In genomic region chr14:23546450-23547035, GRCh38 we compare ENCODE assay signal across 1 cellular context.
TF ChIP-seq lines count a peak whose summit lies in the region.

No MANE protein-coding gene starts in this region.

TF ChIP-seq in HepG2, 621 proteins besides CTCF, POLR2A, EP300 and RAD21:
- TF ChIP-seq ZNF549 (CRISPR knock-in tag; IDR thresholded peaks at IDR 0.05) (no peak), TMF1 (CRISPR knock-in tag; IDR thresholded peaks at IDR 0.05; ENCODE audit: low read depth) (0 out of 2 replicates have a peak, but pooled peaks have one; percentile 59), NRL (CRISPR knock-in tag; IDR thresholded peaks at IDR 0.05; ENCODE audit: borderline replicate concordance) (0 out of 2 replicates have a peak, but pooled peaks have one; percentile 40), DZIP1 (CRISPR knock-in tag; IDR thresholded peaks at IDR 0.05) (0 out of 2 replicates have a peak, but pooled peaks have one; percentile 79), ZBTB7A (CRISPR knock-in tag; IDR thresholded peaks at IDR 0.05) (peak; percentile 34; the same call in 1 of the 2 replicates), ONECUT2 (CRISPR knock-in tag; IDR thresholded peaks at IDR 0.05) (no peak), THAP11 (CRISPR knock-in tag; IDR thresholded peaks at IDR 0.05) (0 out of 2 replicates have a peak, but pooled peaks have one; percentile 19), ZBTB33 (CRISPR knock-in tag; IDR thresholded peaks at IDR 0.05) (0 out of 2 replicates have a peak, but pooled peaks have one; percentile 31), ZNF781 (CRISPR knock-in tag; IDR thresholded peaks at IDR 0.05; ENCODE audit: borderline replicate concordance, not compliant biosample characterization) (peak; percentile 11), SNAPC5 (CRISPR knock-in tag; IDR thresholded peaks at IDR 0.05; ENCODE audit: borderline replicate concordance) (peak; percentile 60; the same call in 1 of the 2 replicates), ZSCAN29 (CRISPR knock-in tag; conservative IDR thresholded peaks at IDR 0.05) (no peak), SIN3B (IDR thresholded peaks at IDR 0.05; ENCODE audit: low read length) (no peak), NR2F1 (CRISPR knock-in tag; IDR thresholded peaks at IDR 0.05) (0 out of 4 replicates have a peak, but pooled peaks of 1 of the 2 experiments have one; percentile 31), NR2C2 (CRISPR knock-in tag; IDR thresholded peaks at IDR 0.05; ENCODE audit: borderline replicate concordance) (0 out of 2 replicates have a peak, but pooled peaks have one; percentile 16), ZNF230 (CRISPR knock-in tag; IDR thresholded peaks at IDR 0.05) (0 out of 2 replicates have a peak, but pooled peaks have one; percentile 34), HMGXB4 (CRISPR knock-in tag; IDR thresholded peaks at IDR 0.05; ENCODE audit: borderline replicate concordance in 1 of 2, low read depth in 1 of 2) (0 out of 4 replicates have a peak, but pooled peaks of 1 of the 2 experiments have one; percentile 26), GZF1 (CRISPR knock-in tag; IDR thresholded peaks at IDR 0.05) (0 out of 2 replicates have a peak, but pooled peaks have one; percentile 17), ZNF687 (CRISPR knock-in tag; IDR thresholded peaks at IDR 0.05) (0 out of 2 replicates have a peak, but pooled peaks have one; percentile 19), CSRNP1 (CRISPR knock-in tag; IDR thresholded peaks at IDR 0.05) (0 out of 2 replicates have a peak, but pooled peaks have one; percentile 45), RFXAP (CRISPR knock-in tag; IDR thresholded peaks at IDR 0.05; ENCODE audit: borderline replicate concordance) (0 out of 2 replicates have a peak, but pooled peaks have one; percentile 56), ZNF773 (CRISPR knock-in tag; IDR thresholded peaks at IDR 0.05; ENCODE audit: borderline replicate concordance) (0 out of 2 replicates have a peak, but pooled peaks have one; percentile 27), ZNF710 (CRISPR knock-in tag; IDR thresholded peaks at IDR 0.05; ENCODE audit: borderline replicate concordance) (no peak), BRF2 (CRISPR knock-in tag; IDR thresholded peaks at IDR 0.05) (peak; percentile 50; the same call in 1 of the 2 replicates)
